ENCODE assay signal across 18 cellular contexts in the genomic region with DNA sequence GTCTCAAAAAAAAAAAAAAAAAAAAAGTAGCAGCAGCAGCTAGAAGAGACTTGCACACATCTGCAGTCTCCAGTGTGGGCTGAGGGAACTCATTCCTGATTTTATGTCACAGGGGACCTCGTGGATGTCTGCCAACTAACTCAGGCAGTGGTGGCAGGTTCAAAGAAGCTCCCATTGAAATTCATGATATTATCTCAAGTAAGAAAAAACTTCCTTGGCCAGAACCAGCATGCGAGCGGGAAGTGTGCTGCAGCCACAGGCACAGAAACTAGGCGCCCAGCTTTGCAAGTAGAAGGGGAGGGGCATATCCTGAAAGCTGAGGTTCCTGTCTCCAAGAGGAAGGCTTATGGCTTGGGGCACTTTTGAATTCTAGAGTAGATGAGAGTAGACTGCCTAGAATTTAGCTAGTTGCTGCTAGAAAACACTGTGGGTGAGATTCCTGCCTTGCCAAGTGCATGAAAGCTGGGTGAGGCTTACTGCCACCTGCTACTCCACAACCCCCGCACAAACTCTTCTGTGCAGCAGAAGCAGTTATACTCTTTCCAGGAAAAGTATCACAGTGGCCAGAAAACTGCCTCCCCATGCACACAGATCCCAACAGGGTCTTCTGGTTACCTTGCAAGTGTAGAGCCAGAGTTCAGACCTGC.
A peak's percentile ranks its signal among the peaks of the same experiment; 100 is the strongest.
DNase-seq lines count a peak whose midpoint lies in the region; ATAC-seq and TF ChIP-seq lines count a peak whose summit lies in the region.
"Had no signal": no experiment of that assay in that cellular context is flagged by ENCODE, and none has a peak within 500 bp of the region (broad histone marks: within the 10 kb centered on the region; RNA-seq: fewer than 3 reads in every experiment).

No MANE protein-coding gene starts in this region.

- H3K4me1 ChIP-seq in IMR-90 (ENCODE audit: control insufficient read depth, insufficient read depth, low read length): no peaks in the 10 kb centered on the region
- no peaks in the 10 kb centered on the region for H3K4me1 ChIP-seq in right lobe of liver

- intact Hi-C loops in left ventricle myocardium superior (cut with micrococcal nuclease) (loop anchor here (10.0 kb wide), 1 partner anchor 63 kb away; no protein-coding TSS in a partner anchor), cardiac septum (cut with DNase I) (no loop called here), IMR-90 (cut with micrococcal nuclease) (no loop called here), right lobe of liver (cut with DNase I) (no loop called here)

- no peak overlapping the region for H3K23ac ChIP-seq in IMR-90 (ENCODE audit: low read depth, low read length)

- H3K14ac ChIP-seq in IMR-90 (replicated peaks; ENCODE audit: low read depth, low read length): no peak overlapping the region

- H3K4me3 ChIP-seq in IMR-90 (ENCODE audit: insufficient read depth, low read depth, low read length) (no peak overlapping the region), right lobe of liver (no peak overlapping the region)

- H2AK5ac ChIP-seq in IMR-90 (ENCODE audit: low read depth, low read length): no peak overlapping the region

- no TSS peak for BruUV-seq in IMR-90 (replicated peaks; lab: Mats Ljungman, UMichigan)

- H2BK120ac ChIP-seq in IMR-90 (ENCODE audit: low read depth, low read length): no peak overlapping the region

- H3K56ac ChIP-seq in IMR-90 (ENCODE audit: extremely low read depth, insufficient read depth, low read length): no peak overlapping the region

- no CpG with 5 or more reads among the region's 5 CpGs for WGBS in IMR-90 (ENCODE audit: extremely low coverage in 2 of 2, insufficient read length in 1 of 2), 2 experiments
- 31% methylated on average over 4 of the region's 5 CpGs for WGBS in right lobe of liver (ENCODE audit: insufficient coverage, low coverage, low lambda C conversion rate, missing lambda C conversion rate)

- dilution Hi-C loops in IMR-90 (cut with HindIII; ENCODE audit: low sequenced_read_pairs, unreplicated experiment): no loop called here

- ATAC-seq in left ventricle myocardium superior: peak; percentile 46
- no peak for ATAC-seq in IMR-90 (ENCODE audit: low read depth)
- no peak for ATAC-seq in HG03469 (IDR thresholded peaks at IDR 0.05; ENCODE audit: unreplicated experiment)
- no peak for ATAC-seq in right lobe of liver
- ATAC-seq: Panc1, SK-N-SH treated with all-trans-retinoic acid at 6 μM for 48 hours had no signal

- no peak overlapping the region for H4K91ac ChIP-seq in IMR-90 (ENCODE audit: insufficient read depth, low read depth, low read length)

- no peak overlapping the region for H2BK5ac ChIP-seq in IMR-90 (ENCODE audit: low read depth, low read length, poor library complexity, severe bottlenecking)

- no peak overlapping the region for H3K4me2 ChIP-seq in IMR-90 (ENCODE audit: low read depth, low read length)

- H3K18ac ChIP-seq in IMR-90 (ENCODE audit: low read depth, low read length): no peak overlapping the region

- H2AFZ ChIP-seq in IMR-90 (replicated peaks; ENCODE audit: low read length, poor library complexity): no peak overlapping the region

- CTCF ChIA-PET in IMR-90 (lab: Yijun Ruan, JAX): interaction anchor here (0.7 kb wide), 1 partner anchor 25 kb away, joined by 6 read pairs; no protein-coding TSS in a partner anchor

- in situ Hi-C loops in IMR-90 (cut with MboI; ENCODE audit: low sequenced_read_pairs): no loop called here

- TF ChIP-seq CTCF in IMR-90 (conservative IDR thresholded peaks at IDR 0.05; ENCODE audit: low read depth, low read length) (no peak), right lobe of liver (IDR thresholded peaks at IDR 0.05) (no peak)

- H3K9me3 ChIP-seq in IMR-90 (ENCODE audit: control insufficient read depth, insufficient read depth, low read length): peaks cover 13% of the 10 kb centered on the region
- H3K9me3 ChIP-seq in right lobe of liver: no peaks in the 10 kb centered on the region

- no peak overlapping the region for H2BK20ac ChIP-seq in IMR-90 (ENCODE audit: low read depth, low read length)

- no peak overlapping the region for H4K5ac ChIP-seq in IMR-90 (ENCODE audit: low read depth, low read length)

- H3K27me3 ChIP-seq in IMR-90 (ENCODE audit: control insufficient read depth, insufficient read depth, low read length): no peaks in the 10 kb centered on the region
- no peaks in the 10 kb centered on the region for H3K27me3 ChIP-seq in right lobe of liver

- H3K27ac ChIP-seq in IMR-90 (ENCODE audit: insufficient read depth, low read length) (no peak overlapping the region), right lobe of liver (no peak overlapping the region)

- H2AK9ac ChIP-seq in IMR-90 (replicated peaks; ENCODE audit: low read depth, low read length, poor library complexity): peak overlapping the region; percentile 65

- H3K36me3 ChIP-seq in IMR-90 (ENCODE audit: control insufficient read depth, insufficient read depth, low read length) (no peaks in the 10 kb centered on the region), right lobe of liver (no peaks in the 10 kb centered on the region)

- H3K9me1 ChIP-seq in IMR-90 (ENCODE audit: insufficient read depth, low read length): no peaks in the 10 kb centered on the region

- peak; percentile 19 for DNase-seq in left ventricle myocardium superior
- DNase-seq in cardiac septum (ENCODE audit: low spot score): no peak
- no peak for DNase-seq in IMR-90
- peak; percentile 71 for DNase-seq in islet precursor cell
- no peak for DNase-seq in NCI-H1694 (lab: John Stamatoyannopoulos, UW)
- DNase-seq in right lobe of liver: no peak
- DNase-seq: C1 segment of cervical spinal cord; CD4-positive, alpha-beta memory T cell; COR-L47; GF-D8; KG1; MM.1S; NCI-H2029 treated with DMSO at 0.1 percent for 48 hours; NCI-H446 treated with DMSO at 0.1 percent for 48 hours; NCI-H526 treated with DMSO at 0.1 percent for 48 hours had no signal

- no peak overlapping the region for H2BK15ac ChIP-seq in IMR-90 (ENCODE audit: low read depth, low read length)

- H4K20me1 ChIP-seq in IMR-90 (ENCODE audit: insufficient read depth, low read length): no peaks in the 10 kb centered on the region

- TF ChIP-seq RAD21 in IMR-90 (IDR thresholded peaks at IDR 0.05; ENCODE audit: low read length): no peak

- H3K4ac ChIP-seq in IMR-90 (ENCODE audit: low read depth, low read length): no peak overlapping the region

- POLR2A ChIA-PET in IMR-90 (lab: Charles Lee; ENCODE audit: unreplicated experiment): no interaction called here

- TF ChIP-seq POLR2A in IMR-90 (IDR thresholded peaks at IDR 0.05; ENCODE audit: low read depth, low read length) (no peak), right lobe of liver (IDR thresholded peaks at IDR 0.05) (no peak)

- no peaks in the 10 kb centered on the region for H3K79me1 ChIP-seq in IMR-90 (ENCODE audit: low read depth in 1 of 2, low read length in 2 of 2)

- H4K8ac ChIP-seq in IMR-90 (ENCODE audit: low read depth in 2 of 2, low read length in 2 of 2): no peak overlapping the region

- no peak overlapping the region for H3K9ac ChIP-seq in IMR-90 (ENCODE audit: low read depth, low read length)

TF ChIP-seq in IMR-90, 13 proteins besides CTCF, POLR2A, EP300 and RAD21:
- TF ChIP-seq RCOR1 (IDR thresholded peaks at IDR 0.05; ENCODE audit: insufficient replicate concordance, low read length): no peak
- no peak for TF ChIP-seq MAFK (IDR thresholded peaks at IDR 0.05; ENCODE audit: low read depth, low read length)
- no peak for TF ChIP-seq MAZ (IDR thresholded peaks at IDR 0.05; ENCODE audit: borderline replicate concordance, low read depth, low read length)
- TF ChIP-seq, protein P1, sequence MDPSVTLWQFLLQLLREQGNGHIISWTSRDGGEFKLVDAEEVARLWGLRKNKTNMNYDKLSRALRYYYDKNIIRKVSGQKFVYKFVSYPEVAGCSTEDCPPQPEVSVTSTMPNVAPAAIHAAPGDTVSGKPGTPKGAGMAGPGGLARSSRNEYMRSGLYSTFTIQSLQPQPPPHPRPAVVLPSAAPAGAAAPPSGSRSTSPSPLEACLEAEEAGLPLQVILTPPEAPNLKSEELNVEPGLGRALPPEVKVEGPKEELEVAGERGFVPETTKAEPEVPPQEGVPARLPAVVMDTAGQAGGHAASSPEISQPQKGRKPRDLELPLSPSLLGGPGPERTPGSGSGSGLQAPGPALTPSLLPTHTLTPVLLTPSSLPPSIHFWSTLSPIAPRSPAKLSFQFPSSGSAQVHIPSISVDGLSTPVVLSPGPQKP (IDR thresholded peaks at IDR 0.05; ENCODE audit: borderline replicate concordance, low read depth, low read length): no peak
- TF ChIP-seq, protein P2, sequence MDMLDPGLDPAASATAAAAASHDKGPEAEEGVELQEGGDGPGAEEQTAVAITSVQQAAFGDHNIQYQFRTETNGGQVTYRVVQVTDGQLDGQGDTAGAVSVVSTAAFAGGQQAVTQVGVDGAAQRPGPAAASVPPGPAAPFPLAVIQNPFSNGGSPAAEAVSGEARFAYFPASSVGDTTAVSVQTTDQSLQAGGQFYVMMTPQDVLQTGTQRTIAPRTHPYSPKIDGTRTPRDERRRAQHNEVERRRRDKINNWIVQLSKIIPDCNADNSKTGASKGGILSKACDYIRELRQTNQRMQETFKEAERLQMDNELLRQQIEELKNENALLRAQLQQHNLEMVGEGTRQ (IDR thresholded peaks at IDR 0.05; ENCODE audit: low read depth, low read length): no peak
- TF ChIP-seq FOS (IDR thresholded peaks at IDR 0.05; ENCODE audit: low read depth, low read length): no peak
- TF ChIP-seq CEBPB (IDR thresholded peaks at IDR 0.05; ENCODE audit: low read depth, low read length): no peak
- no peak for TF ChIP-seq MXI1 (IDR thresholded peaks at IDR 0.05; ENCODE audit: borderline replicate concordance, low read depth, low read length)
- TF ChIP-seq SMC3 (IDR thresholded peaks at IDR 0.05; ENCODE audit: low read depth, low read length): no peak
- no peak for TF ChIP-seq CHD1 (IDR thresholded peaks at IDR 0.05; ENCODE audit: low read depth, low read length)
- TF ChIP-seq NFE2L2 (IDR thresholded peaks at IDR 0.05; ENCODE audit: low read depth, low read length): no peak
- no peak for TF ChIP-seq BHLHE40 (IDR thresholded peaks at IDR 0.05; ENCODE audit: low read depth, low read length)
- TF ChIP-seq RFX5 (IDR thresholded peaks at IDR 0.05; ENCODE audit: low read depth, low read length): no peak

Comparison
In these comparisons a context has a peak if more than half of its experiments do, and no peak if none do; other contexts are left out.
1. DNase-seq: peak in left ventricle myocardium superior (single experiment) and islet precursor cell (single experiment); none in cardiac septum (single experiment), IMR-90 (single experiment), NCI-H1694 (single experiment) and right lobe of liver (0 of 3).